In the genomic region with DNA sequence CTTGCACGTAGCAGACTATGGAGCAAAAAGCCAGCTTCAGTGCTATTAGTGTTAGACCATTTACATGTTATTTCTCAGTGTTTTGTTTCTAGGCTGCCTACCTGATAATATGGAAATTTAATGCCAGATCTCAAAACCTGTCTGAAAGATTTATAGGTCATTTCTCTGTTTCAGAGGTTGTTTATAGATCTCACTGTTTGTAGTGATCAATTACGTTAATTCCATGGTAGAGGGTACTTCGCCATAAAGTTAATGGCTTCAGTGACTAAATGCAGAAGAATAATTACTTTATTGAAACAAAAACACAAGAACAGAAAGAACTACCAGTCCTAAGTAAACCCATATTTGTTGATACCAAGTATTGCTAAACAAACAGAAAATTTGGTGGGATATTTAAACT, we compare ENCODE assay signal across 9 cellular contexts.
"Had no signal": no experiment of that assay in that cellular context is flagged by ENCODE, and none has a peak within 500 bp of the region (broad histone marks: within the 10 kb centered on the region; RNA-seq: fewer than 3 reads in every experiment).

No MANE protein-coding gene starts in this region.

- ATAC-seq: GM23338, K562 had no signal

- H3K4me3 ChIP-seq: GM23338, K562 had no signal

- H3K4me1 Mint-ChIP-seq: GM23338, H9 had no signal

- H3K9me3 Mint-ChIP-seq: H9 had no signal

- H3K4me3 Mint-ChIP-seq: GM23338, H9 had no signal

- H3K27ac Mint-ChIP-seq: GM23338, H9 had no signal

- FAIRE-seq: H1, H54, HTR-8/SVneo, K562 had no signal

- DNase-seq: H9, HCEC 1CT, IMR-90, KG1 had no signal
